8 cellular contexts compared by ENCODE assay signal in genomic region chr22:42780070-42780540, GRCh38. TPM values are rescaled to one million over a fixed set of nuclear protein-coding genes. Genes with fewer than 3 reads are reported as not detected.
DNase-seq lines count a peak whose midpoint lies in the region; ATAC-seq and TF ChIP-seq lines count a peak whose summit lies in the region.

No MANE protein-coding gene starts in this region.

- H3K27ac ChIP-seq in SJCRH30 (no peak overlapping the region), brain microvascular endothelial cell (no peak overlapping the region), iPS DF 6.9 (ENCODE audit: low read length) (no peak overlapping the region), spleen (peak overlapping the region in 4 of 8 donors; percentile 24 to 48 (median 36))

- no CpG with 5 or more reads among the region's 6 CpGs for WGBS in iPS DF 6.9 (ENCODE audit: insufficient coverage, insufficient read length)
- 27 to 39% (median 34%) methylated on average over 6 of the region's 6 CpGs for WGBS in spleen, 5 donors

- H3K27me3 ChIP-seq in SJCRH30 (no peaks in the 10 kb centered on the region), brain microvascular endothelial cell (replicated peaks) (no peaks in the 10 kb centered on the region), iPS DF 6.9 (ENCODE audit: control insufficient read depth, insufficient read depth, low read length) (no peaks in the 10 kb centered on the region), spleen (replicated peaks in 1 of 7) (no peaks in the 10 kb centered on the region)

- peak in 2 of 3 donors; percentile 23 to 62 for DNase-seq in stimulated activated CD4-positive, alpha-beta T cell treated with anti-CD3 and anti-CD28 coated beads, Interleukin-12 subunit alpha, Interleukin-12 subunit beta, amount 100 ng/mL, for 48 hours (ENCODE audit: low read depth in 2 of 3, low spot score in 1 of 3)
- DNase-seq in stimulated activated CD4-positive, alpha-beta T cell treated with anti-CD3 and anti-CD28 coated beads, Interleukin-12 subunit alpha, Interleukin-12 subunit beta, amount 100 ng/mL, for 4 hours: no peak
- DNase-seq in NCI-H1105 treated with DMSO at 0.1 percent for 48 hours (lab: John Stamatoyannopoulos, UW): peak; percentile 87
- DNase-seq in SJCRH30: peak; percentile 84 to 94
- peak; percentile 92 for DNase-seq in brain microvascular endothelial cell
- DNase-seq in iPS DF 6.9 (ENCODE audit: low read depth, low spot score): peak; percentile 76
- no peak for DNase-seq in spleen

- intact Hi-C loops in spleen (cut with DNase I; ENCODE audit: low total_unique reads): no loop called here

- in situ Hi-C loops in brain microvascular endothelial cell (cut with HindIII; ENCODE audit: low pct_ligation_motif_present, low sequenced_read_pairs): no loop called here

- no peaks in the 10 kb centered on the region for H3K4me1 ChIP-seq in SJCRH30
- peaks cover 1% of the 10 kb centered on the region; the same call in 1 of the 2 replicates for H3K4me1 ChIP-seq in iPS DF 6.9 (ENCODE audit: control insufficient read depth, insufficient read depth, low read length)
- H3K4me1 ChIP-seq in spleen: peaks cover 4 to 9% (median 5%) of the 10 kb centered on the region in 6 donors

- TF ChIP-seq CTCF in brain microvascular endothelial cell (IDR thresholded peaks at IDR 0.05; ENCODE audit: low read depth, low read length, missing control alignments) (peak; percentile 79), spleen (IDR thresholded peaks at IDR 0.05 in 8 of 11, conservative IDR thresholded peaks at IDR 0.05 in 3 of 11) (peak; percentile 74 to 96 (median 85))

- ATAC-seq in GM21825 (IDR thresholded peaks at IDR 0.05; ENCODE audit: unreplicated experiment): no peak

- H3K4me3 ChIP-seq in SJCRH30: no peak overlapping the region
- H3K4me3 ChIP-seq in brain microvascular endothelial cell (ENCODE audit: low read depth, low read length): no peak overlapping the region
- no peak overlapping the region for H3K4me3 ChIP-seq in iPS DF 6.9 (ENCODE audit: low read length)
- H3K4me3 ChIP-seq in spleen: no peak overlapping the region

- H3K9me3 ChIP-seq in SJCRH30 (replicated peaks) (no peaks in the 10 kb centered on the region), iPS DF 6.9 (ENCODE audit: control insufficient read depth, insufficient read depth, low read length) (no peaks in the 10 kb centered on the region), spleen (no peaks in the 10 kb centered on the region)

- H3K36me3 ChIP-seq in SJCRH30 (no peaks in the 10 kb centered on the region), brain microvascular endothelial cell (replicated peaks) (no peaks in the 10 kb centered on the region), iPS DF 6.9 (ENCODE audit: control insufficient read depth, insufficient read depth, low read length) (no peaks in the 10 kb centered on the region), spleen (no peaks in the 10 kb centered on the region)

- TF ChIP-seq POLR2A in spleen (IDR thresholded peaks at IDR 0.05): no peak

RNA-seq across cellular contexts. Expression of gene A4GALT, which starts 59.4 kb away (rescaled TPM):
- 7.1 and 9.9 TPM in 2 replicates for total RNA-seq in SJCRH30 (2014; rRNA removed; shearing (Covaris generic))
- total RNA-seq in spleen: 10 to 100 TPM; 13.3 to 45.2 (median 23.1) TPM
- 10 to 100 TPM in 1 of 3 donors, 1 to 10 TPM in 2; 7.3 to 22.1 (median 9.0) TPM for polyA plus RNA-seq in spleen

Comparison
In these comparisons a context has a peak if more than half of its experiments do, and no peak if none do; other contexts are left out.
1. DNase-seq: peak in stimulated activated CD4-positive, alpha-beta T cell treated with anti-CD3 and anti-CD28 coated beads, Interleukin-12 subunit alpha, Interleukin-12 subunit beta, amount 100 ng/mL, for 48 hours (2 of 3), NCI-H1105 treated with DMSO at 0.1 percent for 48 hours (single experiment), SJCRH30 (2 of 2), brain microvascular endothelial cell (single experiment) and iPS DF 6.9 (single experiment); none in stimulated activated CD4-positive, alpha-beta T cell treated with anti-CD3 and anti-CD28 coated beads, Interleukin-12 subunit alpha, Interleukin-12 subunit beta, amount 100 ng/mL, for 4 hours (single experiment) and spleen (single experiment).